Comparison of ENCODE assay signal across 8 cellular contexts in genomic region chr6:63573140-63573898, GRCh38. TPM values are rescaled to one million over a fixed set of nuclear protein-coding genes. Genes with fewer than 3 reads are reported as not detected.
DNase-seq lines count a peak whose midpoint lies in the region; TF ChIP-seq lines count a peak whose summit lies in the region.

No MANE protein-coding gene starts in this region.

- H3K36me3 ChIP-seq in ES-I3 (ENCODE audit: insufficient read depth, low read length) = peaks cover 10% of the 10 kb centered on the region
- H3K36me3 ChIP-seq in GM23248 (ENCODE audit: low read depth) = peaks cover 26% of the 10 kb centered on the region
- peaks cover 27% of the 10 kb centered on the region for H3K36me3 ChIP-seq in SK-N-MC (ENCODE audit: insufficient read depth, low read length)
- peaks cover 18 to 24% (median 20%) of the 10 kb centered on the region in 3 donors for H3K36me3 ChIP-seq in tibial artery

- H3K9ac ChIP-seq in ES-I3 (ENCODE audit: low read depth, low read length) = peak overlapping the region; percentile 83
- H3K9ac ChIP-seq in GM23248 = peak overlapping the region; percentile 99
- peak overlapping the region; percentile 94 for H3K9ac ChIP-seq in SK-N-MC (ENCODE audit: insufficient read length)

- H3K4me3 Mint-ChIP-seq in activated naive CD4-positive, alpha-beta T cell treated with anti-CD3 and anti-CD28 coated beads, Interleukin-2, amount 50 U/mL, for 24 hours = peak overlapping the region; percentile 97
- H3K4me3 Mint-ChIP-seq in osteocyte (ENCODE audit: unreplicated experiment) = peak overlapping the region; percentile 85

- H4K20me1 ChIP-seq in GM23248 (ENCODE audit: insufficient read depth) = peaks cover 11% of the 10 kb centered on the region; the same call in 1 of the 2 replicates

- peak overlapping the region; percentile 23; the same call in 1 of the 2 replicates for H2AFZ ChIP-seq in GM23248

- peak; percentile 86 for DNase-seq in GM23248
- peak; percentile 66 for DNase-seq in LHCN-M2 (ENCODE audit: low read depth)
- DNase-seq in SK-N-MC (ENCODE audit: low read depth, low spot score) = no peak
- peak; percentile 43 to 83 (median 66) for DNase-seq in head of caudate nucleus
- DNase-seq in osteocyte (ENCODE audit: extremely low spot score, unreplicated experiment) = peak; percentile 88
- peak; percentile 82 to 89 for DNase-seq in tibial artery

- H3K79me2 ChIP-seq in GM23248 (ENCODE audit: insufficient read depth) = peaks cover 59% of the 10 kb centered on the region

- H3K9me3 ChIP-seq in ES-I3 (ENCODE audit: control insufficient read depth, insufficient read depth, low read length) (no peaks in the 10 kb centered on the region), GM23248 (ENCODE audit: low read depth) (no peaks in the 10 kb centered on the region), SK-N-MC (ENCODE audit: low read depth, low read length) (no peaks in the 10 kb centered on the region), tibial artery (no peaks in the 10 kb centered on the region)

- H3K4me1 ChIP-seq in ES-I3 (ENCODE audit: insufficient read depth, low read length) (no peaks in the 10 kb centered on the region; the same call in 1 of the 2 replicates), GM23248 (ENCODE audit: insufficient read depth) (peaks cover 33% of the 10 kb centered on the region), tibial artery (peaks cover 0 to 22% (median 9%) of the 10 kb centered on the region in 4 donors)

- H3K4me2 ChIP-seq in GM23248 (ENCODE audit: unreplicated experiment) = peak overlapping the region; percentile 96

- H3K9me2 ChIP-seq in GM23248 (ENCODE audit: insufficient read depth) = no peaks in the 10 kb centered on the region

- intact Hi-C loops in head of caudate nucleus (cut with DNase I) = loop anchor here (2.0 kb wide), 1 partner anchor 61 kb away; the partner anchor contains the start of gene PHF3
- intact Hi-C loops in tibial artery (cut with DNase I; ENCODE audit: low total_unique reads) = loop anchor here (5.0 kb wide), 1 partner anchor 64 kb away; the partner anchor contains the start of gene PHF3

- H3K27ac ChIP-seq in GM23248 = peak overlapping the region; percentile 98
- peak overlapping the region; percentile 83 for H3K27ac ChIP-seq in SK-N-MC
- peak overlapping the region; percentile 100 for H3K27ac ChIP-seq in tibial artery

- H3K4me3 ChIP-seq in GM23248 = peak overlapping the region; percentile 96
- H3K4me3 ChIP-seq in SK-N-MC = peak overlapping the region; percentile 93
- peak overlapping the region; percentile 96 to 100 for H3K4me3 ChIP-seq in tibial artery

- peak overlapping the region; percentile 95 for H3K27ac Mint-ChIP-seq in activated naive CD4-positive, alpha-beta T cell treated with anti-CD3 and anti-CD28 coated beads, Interleukin-2, amount 50 U/mL, for 24 hours
- peak overlapping the region; percentile 94 for H3K27ac Mint-ChIP-seq in osteocyte (ENCODE audit: unreplicated experiment)

- no peaks in the 10 kb centered on the region for H3K27me3 Mint-ChIP-seq in activated naive CD4-positive, alpha-beta T cell treated with anti-CD3 and anti-CD28 coated beads, Interleukin-2, amount 50 U/mL, for 24 hours
- H3K27me3 Mint-ChIP-seq in osteocyte (ENCODE audit: unreplicated experiment) = no peaks in the 10 kb centered on the region

- H3K36me3 Mint-ChIP-seq in activated naive CD4-positive, alpha-beta T cell treated with anti-CD3 and anti-CD28 coated beads, Interleukin-2, amount 50 U/mL, for 24 hours = peaks cover 11% of the 10 kb centered on the region
- peaks cover 6% of the 10 kb centered on the region for H3K36me3 Mint-ChIP-seq in osteocyte (ENCODE audit: unreplicated experiment)

- 1% methylated on average over 39 to 44 of the region's 79 CpGs for WGBS in GM23248 (ENCODE audit: low coverage in 1 of 2, low lambda C conversion rate in 2 of 2, missing lambda C conversion rate in 2 of 2), 2 experiments

- H3K4me1 Mint-ChIP-seq in activated naive CD4-positive, alpha-beta T cell treated with anti-CD3 and anti-CD28 coated beads, Interleukin-2, amount 50 U/mL, for 24 hours = peaks cover 39% of the 10 kb centered on the region
- peaks cover 35% of the 10 kb centered on the region for H3K4me1 Mint-ChIP-seq in osteocyte (ENCODE audit: unreplicated experiment)

- H3K27me3 ChIP-seq in GM23248 (replicated peaks; ENCODE audit: insufficient read depth) (no peaks in the 10 kb centered on the region), tibial artery (no peaks in the 10 kb centered on the region)

- peaks cover 44% of the 10 kb centered on the region for H3F3A ChIP-seq in GM23248 (ENCODE audit: insufficient read depth)

- TF ChIP-seq CTCF in osteocyte (IDR thresholded peaks at IDR 0.05) (no peak), tibial artery (IDR thresholded peaks at IDR 0.05) (no peak)

- in situ Hi-C loops in GM23248 (cut with MboI) = no loop called here

- H3K9me3 Mint-ChIP-seq in activated naive CD4-positive, alpha-beta T cell treated with anti-CD3 and anti-CD28 coated beads, Interleukin-2, amount 50 U/mL, for 24 hours = no peaks in the 10 kb centered on the region
- no peaks in the 10 kb centered on the region for H3K9me3 Mint-ChIP-seq in osteocyte (ENCODE audit: unreplicated experiment)

RNA-seq across cellular contexts. Expression of gene PTP4A1, which starts 1.0 kb away (rescaled TPM):
- 24.9 and 31.4 TPM in 2 replicates for total RNA-seq in GM23248 (2014; rRNA removed; shearing (Covaris generic))
- 133 and 138 TPM in 2 replicates for polyA plus RNA-seq in GM23248 (2016; fragmentation: Nextera tagmentation; extraction: Ambion mirVana)
- total RNA-seq in LHCN-M2 (2014; rRNA removed) (19.0 and 28.5 TPM in 2 replicates), osteocyte (58.7 and 62.4 TPM in 2 replicates)
- 36.2 TPM for polyA plus RNA-seq in LHCN-M2 (2012)
